23 cellular contexts compared by ENCODE assay signal in genomic region chr17:51652529-51652928, GRCh38.
DNase-seq lines count a peak whose midpoint lies in the region; ATAC-seq, FAIRE-seq and TF ChIP-seq lines count a peak whose summit lies in the region.
"Had no signal": no experiment of that assay in that cellular context is flagged by ENCODE, and none has a peak within 500 bp of the region (broad histone marks: within the 10 kb centered on the region; RNA-seq: fewer than 3 reads in every experiment).

No MANE protein-coding gene starts in this region.

- H3K9me3 Mint-ChIP-seq in nephron = no peaks in the 10 kb centered on the region
- H3K9me3 Mint-ChIP-seq in activated T-helper 1 cell treated with anti-CD3 and anti-CD28 coated beads, Interleukin-12 subunit alpha, Interleukin-12 subunit beta, Interleukin-2, Interleukin-4 antibody, amounts not matched to agents 30 ng/mL and 10 ng/mL and 1 ng/mL, durations not matched to agents 14 hours and 24 hours and 36 hours = no peaks in the 10 kb centered on the region
- H3K9me3 Mint-ChIP-seq: CD4-positive, alpha-beta T cell; CD8-positive, alpha-beta T cell had no signal

- no peaks in the 10 kb centered on the region for H3K36me3 ChIP-seq in HepG2 (replicated peaks in 1 of 2; ENCODE audit: control insufficient read depth in 1 of 2, insufficient read depth in 2 of 2, low read length in 2 of 2)
- H3K36me3 ChIP-seq in right lobe of liver = no peaks in the 10 kb centered on the region
- H3K36me3 ChIP-seq: BLaER1 treated with 17β-estradiol and CSF1 and Interleukin-3, amounts not matched to agents 10 nM and 100 nM had no signal

- H3K27ac ChIP-seq in HepG2 (ENCODE audit: extremely low read length, insufficient read depth, low read length) (no peak overlapping the region), right lobe of liver (no peak overlapping the region)
- H3K27ac ChIP-seq: 22Rv1; A549; BLaER1 treated with 17β-estradiol and CSF1 and Interleukin-3, amounts not matched to agents 10 nM and 100 nM; C4-2B had no signal

- H3K4me1 Mint-ChIP-seq in nephron = peaks cover 61% of the 10 kb centered on the region
- no peaks in the 10 kb centered on the region for H3K4me1 Mint-ChIP-seq in activated T-helper 1 cell treated with anti-CD3 and anti-CD28 coated beads, Interleukin-12 subunit alpha, Interleukin-12 subunit beta, Interleukin-2, Interleukin-4 antibody, amounts not matched to agents 30 ng/mL and 10 ng/mL and 1 ng/mL, durations not matched to agents 14 hours and 24 hours and 36 hours (ENCODE audit: low read depth)
- H3K4me1 Mint-ChIP-seq: B cell had no signal

- in situ Hi-C loops in HepG2 (cut with HindIII; ENCODE audit: extremely low pct_ligation_motif_present, low pct_unique_long_range_greater_than_20kb) = no loop called here

- H3K4me3 ChIP-seq in HepG2 (replicated peaks in 1 of 3; ENCODE audit: insufficient read depth in 1 of 3, low read depth in 2 of 3, low read length in 3 of 3) (no peak overlapping the region), right lobe of liver (no peak overlapping the region)
- H3K4me3 ChIP-seq: A549; BLaER1 treated with 17β-estradiol and CSF1 and Interleukin-3, amounts not matched to agents 10 nM and 100 nM had no signal

- no peak overlapping the region for H3K9ac ChIP-seq in HepG2 (ENCODE audit: insufficient read depth, low read depth, low read length)
- H3K9ac ChIP-seq: BLaER1 treated with 17β-estradiol and CSF1 and Interleukin-3, amounts not matched to agents 10 nM and 100 nM had no signal

- intact Hi-C loops in HepG2 (cut with micrococcal nuclease; ENCODE audit: unreplicated experiment) = no loop called here
- intact Hi-C loops in right lobe of liver (cut with DNase I) = no loop called here
- intact Hi-C loops in activated T-helper 1 cell treated with anti-CD3 and anti-CD28 coated beads, Interleukin-12 subunit alpha, Interleukin-12 subunit beta, Interleukin-2, Interleukin-4 antibody, amounts not matched to agents 30 ng/mL and 10 ng/mL and 1 ng/mL, durations not matched to agents 14 hours and 24 hours and 36 hours (cut with micrococcal nuclease) = no loop called here

- DNase-seq in HepG2 (ENCODE audit: low spot score) (no peak), right lobe of liver (no peak), kidney tubule cell (ENCODE audit: low spot score) (peak; percentile 43), NCI-H2029 (lab: John Stamatoyannopoulos, UW) (no peak)
- DNase-seq in effector CD8-positive, alpha-beta T cell (lab: John Stamatoyannopoulos, UW) = no peak
- no peak for DNase-seq in activated T-helper 1 cell treated with anti-CD3 and anti-CD28 coated beads, Interleukin-12 subunit alpha, Interleukin-12 subunit beta, Interleukin-2, Interleukin-4 antibody, amounts not matched to agents 30 ng/mL and 10 ng/mL and 1 ng/mL, durations not matched to agents 14 hours and 24 hours and 36 hours (ENCODE audit: low spot score)
- DNase-seq: AML-193; Caco-2; Calu3; CD4-positive, alpha-beta T cell; CD8-positive, alpha-beta T cell; DMS79 treated with DMSO at 0.1 percent for 48 hours; GF-D8 had no signal

- FAIRE-seq in HepG2 (lab: Jason Lieb, UNC) = no peak
- FAIRE-seq: D721Med, G401.6, GM12891, GM19239 had no signal

- H3K9me3 ChIP-seq in HepG2 (ENCODE audit: low read length) = no peaks in the 10 kb centered on the region
- H3K9me3 ChIP-seq in right lobe of liver = no peaks in the 10 kb centered on the region
- H3K9me3 ChIP-seq: A549; BLaER1 treated with 17β-estradiol and CSF1 and Interleukin-3, amounts not matched to agents 10 nM and 100 nM; Caco-2 had no signal

- H4K20me1 ChIP-seq in HepG2 (ENCODE audit: insufficient read depth, low read length) = no peaks in the 10 kb centered on the region
- H4K20me1 ChIP-seq: BLaER1 treated with 17β-estradiol and CSF1 and Interleukin-3, amounts not matched to agents 10 nM and 100 nM had no signal

- no peak overlapping the region for H3K4me2 ChIP-seq in HepG2 (ENCODE audit: low read depth, low read length)
- H3K4me2 ChIP-seq: A549; BLaER1 treated with 17β-estradiol and CSF1 and Interleukin-3, amounts not matched to agents 10 nM and 100 nM had no signal

- 3% methylated on average over 3 of the region's 3 CpGs for WGBS in HepG2 (ENCODE audit: low lambda C conversion rate)
- 50% methylated on average over 1 of the region's 3 CpGs for WGBS in right lobe of liver (ENCODE audit: insufficient coverage, low coverage, low lambda C conversion rate, missing lambda C conversion rate)

- H3K36me3 Mint-ChIP-seq in nephron (ENCODE audit: low read depth) = no peaks in the 10 kb centered on the region
- H3K36me3 Mint-ChIP-seq in activated T-helper 1 cell treated with anti-CD3 and anti-CD28 coated beads, Interleukin-12 subunit alpha, Interleukin-12 subunit beta, Interleukin-2, Interleukin-4 antibody, amounts not matched to agents 30 ng/mL and 10 ng/mL and 1 ng/mL, durations not matched to agents 14 hours and 24 hours and 36 hours (ENCODE audit: low read depth) = no peaks in the 10 kb centered on the region
- H3K36me3 Mint-ChIP-seq: CD8-positive, alpha-beta T cell had no signal

- TF ChIP-seq POLR2A in HepG2 (IDR thresholded peaks at IDR 0.05; ENCODE audit: insufficient read depth in 1 of 2, low read depth in 2 of 2, low read length in 2 of 2) (no peak), right lobe of liver (IDR thresholded peaks at IDR 0.05) (no peak)

- no peaks in the 10 kb centered on the region for H3K79me2 ChIP-seq in HepG2 (ENCODE audit: insufficient read depth, low read length)

- BruUV-seq in HepG2 (replicated peaks; lab: Mats Ljungman, UMichigan) = no TSS peak

- H3K4me1 ChIP-seq in HepG2 (ENCODE audit: insufficient read depth, low read length) (no peaks in the 10 kb centered on the region), right lobe of liver (no peaks in the 10 kb centered on the region)
- H3K4me1 ChIP-seq: Caco-2 had no signal

- no peak for TF ChIP-seq RAD21 in HepG2 (CRISPR knock-in tag; IDR thresholded peaks at IDR 0.05)

- TF ChIP-seq EP300 in HepG2 (IDR thresholded peaks at IDR 0.05; ENCODE audit: low read depth in 2 of 2, low read length in 2 of 2) (no peak), HepG2 (CRISPR knock-in tag; IDR thresholded peaks at IDR 0.05; ENCODE audit: borderline replicate concordance) (no peak)

- H2AFZ ChIP-seq in HepG2 (ENCODE audit: low read length) = no peak overlapping the region

- ATAC-seq in HepG2 (no peak), right lobe of liver (no peak)
- ATAC-seq: A549; CD8-positive, alpha-beta T cell had no signal

- peak overlapping the region in 2 of 3 experiments; percentile 72 to 90 for H3K27ac Mint-ChIP-seq in nephron
- no peak overlapping the region for H3K27ac Mint-ChIP-seq in activated T-helper 1 cell treated with anti-CD3 and anti-CD28 coated beads, Interleukin-12 subunit alpha, Interleukin-12 subunit beta, Interleukin-2, Interleukin-4 antibody, amounts not matched to agents 30 ng/mL and 10 ng/mL and 1 ng/mL, durations not matched to agents 14 hours and 24 hours and 36 hours
- H3K27ac Mint-ChIP-seq: B cell; CD4-positive, alpha-beta T cell; CD8-positive, alpha-beta T cell had no signal

- no peaks in the 10 kb centered on the region; a peak in 2 of 5 replicates for H3K27me3 ChIP-seq in HepG2 (ENCODE audit: control insufficient read depth in 1 of 2, insufficient read depth in 2 of 2, low read length in 2 of 2)
- H3K27me3 ChIP-seq in right lobe of liver = no peaks in the 10 kb centered on the region
- H3K27me3 ChIP-seq: BLaER1 treated with 17β-estradiol and CSF1 and Interleukin-3, amounts not matched to agents 10 nM and 100 nM had no signal

- TF ChIP-seq CTCF in HepG2 (CRISPR knock-in tag; IDR thresholded peaks at IDR 0.05) (no peak), right lobe of liver (IDR thresholded peaks at IDR 0.05) (no peak), nephron (IDR thresholded peaks at IDR 0.05; ENCODE audit: unreplicated experiment in 3 of 3) (no peak)

- H3K27me3 Mint-ChIP-seq in nephron (ENCODE audit: low read depth) = peaks cover 5% of the 10 kb centered on the region
- peaks cover 5% of the 10 kb centered on the region for H3K27me3 Mint-ChIP-seq in activated T-helper 1 cell treated with anti-CD3 and anti-CD28 coated beads, Interleukin-12 subunit alpha, Interleukin-12 subunit beta, Interleukin-2, Interleukin-4 antibody, amounts not matched to agents 30 ng/mL and 10 ng/mL and 1 ng/mL, durations not matched to agents 14 hours and 24 hours and 36 hours (ENCODE audit: insufficient read depth)

- CTCF ChIA-PET in HepG2 (lab: Yijun Ruan, JAX; ENCODE audit: low intra/inter-chr PET ratio, low total read pairs) = no interaction called here

- POLR2A ChIA-PET in HepG2 (lab: Yijun Ruan, JAX) = no interaction called here

- no peak overlapping the region for H3K4me3 Mint-ChIP-seq in nephron
- no peak overlapping the region for H3K4me3 Mint-ChIP-seq in activated T-helper 1 cell treated with anti-CD3 and anti-CD28 coated beads, Interleukin-12 subunit alpha, Interleukin-12 subunit beta, Interleukin-2, Interleukin-4 antibody, amounts not matched to agents 30 ng/mL and 10 ng/mL and 1 ng/mL, durations not matched to agents 14 hours and 24 hours and 36 hours
- H3K4me3 Mint-ChIP-seq: B cell; CD4-positive, alpha-beta T cell; CD8-positive, alpha-beta T cell had no signal

TF ChIP-seq in HepG2, 621 proteins besides CTCF, POLR2A, EP300 and RAD21:
- peak; percentile 94 for TF ChIP-seq ATF7 (IDR thresholded peaks at IDR 0.05)
- no peak for TF ChIP-seq ATF7 (CRISPR knock-in tag; IDR thresholded peaks at IDR 0.05)
- no peak for TF ChIP-seq ZBTB38 (CRISPR knock-in tag; IDR thresholded peaks at IDR 0.05)
- peak; percentile 41 for TF ChIP-seq CREB1 (IDR thresholded peaks at IDR 0.05)
- no peak for TF ChIP-seq CREB1 (CRISPR knock-in tag; IDR thresholded peaks at IDR 0.05)
